In genomic region chr11:66100272-66101037, GRCh38 we compare ENCODE assay signal across 8 cellular contexts. TPM values are rescaled to one million over a fixed set of nuclear protein-coding genes. Genes with fewer than 3 reads are reported as not detected.
DNase-seq lines count a peak whose midpoint lies in the region; ATAC-seq and TF ChIP-seq lines count a peak whose summit lies in the region.

No MANE protein-coding gene starts in this region.

- peak; percentile 60 for ATAC-seq in HG02588 (IDR thresholded peaks at IDR 0.05; ENCODE audit: unreplicated experiment)

- CTCF ChIA-PET in Caco-2 (lab: Charles Lee), result no interaction called here

- no peak overlapping the region for H3K4me3 ChIP-seq in Caco-2 (ENCODE audit: low read depth, low read length)

- no peak for DNase-seq in Caco-2
- peak; percentile 12 for DNase-seq in NCI-H526 treated with DMSO at 0.1 percent for 48 hours (lab: John Stamatoyannopoulos, UW)
- peak; percentile 76 for DNase-seq in activated T-cell treated with anti-CD3 and anti-CD28 coated beads, Interleukin-2, amount 50 U/mL, for 24 hours
- DNase-seq in cardiac septum (ENCODE audit: low spot score), result peak; percentile 89
- peak; percentile 35 to 42 (median 38) for DNase-seq in stimulated activated CD4-positive, alpha-beta T cell treated with anti-CD3 and anti-CD28 coated beads, Interleukin-12 subunit alpha, Interleukin-12 subunit beta, amount 100 ng/mL, for 48 hours (ENCODE audit: low read depth in 2 of 3, low spot score in 1 of 3)
- no peak for DNase-seq in KG1 (lab: John Stamatoyannopoulos, UW)
- no peak for DNase-seq in hepatic stellate cell (ENCODE audit: low spot score)

- BruUV-seq in Caco-2 (replicated peaks; lab: Mats Ljungman, UMichigan), result no TSS peak

- H3K36me3 Mint-ChIP-seq in Caco-2 (ENCODE audit: insufficient read depth, unreplicated experiment), result peaks cover 12% of the 10 kb centered on the region
- H3K36me3 Mint-ChIP-seq in activated T-cell treated with anti-CD3 and anti-CD28 coated beads, Interleukin-2, amount 50 U/mL, for 24 hours (ENCODE audit: low read depth), result peaks cover 19% of the 10 kb centered on the region

- H3K27me3 ChIP-seq in Caco-2 (replicated peaks; ENCODE audit: control insufficient read depth, insufficient read depth, low read length), result no peaks in the 10 kb centered on the region

- H3K27ac Mint-ChIP-seq in Caco-2 (ENCODE audit: unreplicated experiment), result peak overlapping the region; percentile 60
- H3K27ac Mint-ChIP-seq in activated T-cell treated with anti-CD3 and anti-CD28 coated beads, Interleukin-2, amount 50 U/mL, for 24 hours, result peak overlapping the region; percentile 96

- intact Hi-C loops in Caco-2 (cut with micrococcal nuclease; ENCODE audit: unreplicated experiment), result no loop called here
- intact Hi-C loops in cardiac septum (cut with DNase I), result no loop called here

- no peaks in the 10 kb centered on the region for H3K27me3 Mint-ChIP-seq in Caco-2 (ENCODE audit: insufficient read depth, unreplicated experiment)
- H3K27me3 Mint-ChIP-seq in activated T-cell treated with anti-CD3 and anti-CD28 coated beads, Interleukin-2, amount 50 U/mL, for 24 hours, result no peaks in the 10 kb centered on the region

- no peaks in the 10 kb centered on the region for H3K36me3 ChIP-seq in Caco-2 (ENCODE audit: control insufficient read depth, insufficient read depth, low read length)

- TF ChIP-seq CTCF in Caco-2 (IDR thresholded peaks at IDR 0.05; ENCODE audit: insufficient read depth in 1 of 2, low read depth in 1 of 2, low read length in 1 of 2, severe bottlenecking in 1 of 2, unreplicated experiment in 1 of 2), result no peak

- H3K4me1 Mint-ChIP-seq in Caco-2 (ENCODE audit: low read depth, unreplicated experiment), result no peaks in the 10 kb centered on the region
- peaks cover 64% of the 10 kb centered on the region for H3K4me1 Mint-ChIP-seq in activated T-cell treated with anti-CD3 and anti-CD28 coated beads, Interleukin-2, amount 50 U/mL, for 24 hours (ENCODE audit: low read depth)

- no peak overlapping the region for H3K4me3 Mint-ChIP-seq in Caco-2 (ENCODE audit: unreplicated experiment)
- H3K4me3 Mint-ChIP-seq in activated T-cell treated with anti-CD3 and anti-CD28 coated beads, Interleukin-2, amount 50 U/mL, for 24 hours, result peak overlapping the region; percentile 79

- POLR2A ChIA-PET in Caco-2 (lab: Charles Lee), result no interaction called here

- H3K9me3 Mint-ChIP-seq in Caco-2 (ENCODE audit: unreplicated experiment), result no peaks in the 10 kb centered on the region
- peaks cover 4% of the 10 kb centered on the region for H3K9me3 Mint-ChIP-seq in activated T-cell treated with anti-CD3 and anti-CD28 coated beads, Interleukin-2, amount 50 U/mL, for 24 hours

- no peaks in the 10 kb centered on the region for H3K9me3 ChIP-seq in Caco-2

- no peaks in the 10 kb centered on the region for H3K4me1 ChIP-seq in Caco-2

RNA-seq across cellular contexts. Expression of gene PACS1, which starts 30.4 kb away (rescaled TPM):
- 82.2 and 95.2 TPM in 2 replicates for total RNA-seq in Caco-2 (2022)
- total RNA-seq in cardiac septum, result 115 TPM

RNA-seq across cellular contexts. Expression of gene SF3B2, which starts 48.3 kb away (rescaled TPM):
- total RNA-seq in Caco-2 (2022), result 224 and 225 TPM in 2 replicates
- total RNA-seq in cardiac septum, result 85.8 TPM

RNA-seq across cellular contexts. Expression of gene GAL3ST3, which starts 51.5 kb away (rescaled TPM):
- total RNA-seq in Caco-2 (2022) (not detected in 2 replicates), cardiac septum (3.1 TPM)

Comparison
In these comparisons a context has a peak if more than half of its experiments do, and no peak if none do; other contexts are left out.
1. DNase-seq: peak in NCI-H526 treated with DMSO at 0.1 percent for 48 hours (single experiment), activated T-cell treated with anti-CD3 and anti-CD28 coated beads, Interleukin-2, amount 50 U/mL, for 24 hours (single experiment), cardiac septum (single experiment) and stimulated activated CD4-positive, alpha-beta T cell treated with anti-CD3 and anti-CD28 coated beads, Interleukin-12 subunit alpha, Interleukin-12 subunit beta, amount 100 ng/mL, for 48 hours (3 of 3); none in Caco-2 (0 of 2), KG1 (single experiment) and hepatic stellate cell (single experiment).